22 cellular contexts compared by ENCODE assay signal in the genomic region with DNA sequence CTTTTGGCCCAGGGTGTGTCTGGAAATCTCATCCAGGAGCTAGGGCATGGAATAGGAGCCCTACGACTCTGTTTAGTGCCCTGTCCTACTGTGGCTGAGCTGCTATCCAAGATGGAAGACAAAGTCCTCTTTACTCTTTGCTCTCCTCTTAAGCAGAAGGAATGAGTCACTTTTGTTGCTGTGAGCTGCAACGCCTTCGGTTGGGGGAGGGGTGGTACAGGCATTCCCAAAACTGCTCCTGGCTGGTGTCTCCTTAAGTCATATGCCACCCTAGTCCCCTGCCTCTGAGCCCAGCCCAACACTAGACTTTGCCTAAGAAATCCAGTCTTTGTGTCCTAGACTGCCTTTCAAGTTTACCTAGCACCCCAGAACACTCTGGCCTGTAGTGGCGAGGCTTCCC.
A peak's percentile ranks its signal among the peaks of the same experiment; 100 is the strongest.
DNase-seq lines count a peak whose midpoint lies in the region; ATAC-seq, FAIRE-seq and TF ChIP-seq lines count a peak whose summit lies in the region.
"Had no signal": no experiment of that assay in that cellular context is flagged by ENCODE, and none has a peak within 500 bp of the region (broad histone marks: within the 10 kb centered on the region; RNA-seq: fewer than 3 reads in every experiment).

No MANE protein-coding gene starts in this region.

- H3K79me1 ChIP-seq in H1 (ENCODE audit: low read depth, low read length) (no peaks in the 10 kb centered on the region), mesendoderm (ENCODE audit: low read length) (no peaks in the 10 kb centered on the region)

- H3K4ac ChIP-seq in H1 (replicated peaks; ENCODE audit: insufficient read length, low read depth, low read length) (no peak overlapping the region), mesendoderm (ENCODE audit: low read depth, low read length) (no peak overlapping the region)

- H3K56ac ChIP-seq in H1 (replicated peaks; ENCODE audit: insufficient read length, low read depth, low read length) (no peak overlapping the region), mesendoderm (ENCODE audit: low read length) (no peak overlapping the region)

- H3K4me1 ChIP-seq in NT2/D1 (ENCODE audit: insufficient read depth, insufficient read length) (no peaks in the 10 kb centered on the region), H1 (replicated peaks in 1 of 4; ENCODE audit: control insufficient read depth in 3 of 4, insufficient read depth in 4 of 4, low read length in 3 of 4) (no peaks in the 10 kb centered on the region), mesendoderm (ENCODE audit: control insufficient read depth, low read depth, low read length) (no peaks in the 10 kb centered on the region), transverse colon (no peaks in the 10 kb centered on the region)
- H3K4me1 ChIP-seq: SJCRH30 had no signal

- no peak for TF ChIP-seq EP300 in H1 (IDR thresholded peaks at IDR 0.05; ENCODE audit: borderline replicate concordance in 1 of 2, low read depth in 2 of 2, low read length in 2 of 2)
- TF ChIP-seq EP300 in transverse colon (IDR thresholded peaks at IDR 0.05; ENCODE audit: low read depth): no peak

- no peak for FAIRE-seq in H1 (lab: Jason Lieb, UNC)
- FAIRE-seq: GM12891 had no signal

- no peak overlapping the region for H4K5ac ChIP-seq in H1 (ENCODE audit: insufficient read length, low read depth, low read length)
- H4K5ac ChIP-seq in mesendoderm (ENCODE audit: low read length): no peak overlapping the region

- no peaks in the 10 kb centered on the region for H4K20me1 ChIP-seq in H1 (replicated peaks in 1 of 2; ENCODE audit: control insufficient read depth in 1 of 2, insufficient read depth in 2 of 2, low read length in 2 of 2)

- H3K27me3 ChIP-seq in NT2/D1 (ENCODE audit: insufficient read depth, insufficient read length) (no peaks in the 10 kb centered on the region), H1 (replicated peaks in 1 of 4; ENCODE audit: control insufficient read depth in 3 of 4, extremely low read depth in 1 of 4, insufficient read depth in 3 of 4, low read length in 3 of 4) (no peaks in the 10 kb centered on the region), mesendoderm (ENCODE audit: insufficient read depth, low read length, poor library complexity) (no peaks in the 10 kb centered on the region), transverse colon (no peaks in the 10 kb centered on the region)
- H3K27me3 ChIP-seq: SJCRH30 had no signal

- H2BK5ac ChIP-seq in H1 (ENCODE audit: low read depth, low read length) (no peak overlapping the region; the same call in 1 of the 2 replicates), mesendoderm (ENCODE audit: low read length) (no peak overlapping the region)

- TF ChIP-seq POLR2A in H1 (IDR thresholded peaks at IDR 0.05; ENCODE audit: control extremely low read depth in 1 of 2, low read depth in 2 of 2, low read length in 2 of 2) (no peak), transverse colon (IDR thresholded peaks at IDR 0.05) (no peak)

- H3K4me2 ChIP-seq in H1 (ENCODE audit: insufficient read depth in 1 of 2, low read depth in 2 of 2, low read length in 2 of 2) (no peak overlapping the region), mesendoderm (ENCODE audit: low read length) (no peak overlapping the region)
- H3K4me2 ChIP-seq: PC-9 had no signal

- no peak for ATAC-seq in GM19395 (IDR thresholded peaks at IDR 0.05; ENCODE audit: unreplicated experiment)
- no peak for ATAC-seq in HG03354 (IDR thresholded peaks at IDR 0.05; ENCODE audit: poor library complexity, severe bottlenecking, unreplicated experiment)

- H3K36me3 ChIP-seq in NT2/D1 (ENCODE audit: insufficient read depth, insufficient read length, low read length) (no peaks in the 10 kb centered on the region), H1 (ENCODE audit: control insufficient read depth in 2 of 4, insufficient read depth in 4 of 4, low read length in 3 of 4) (no peaks in the 10 kb centered on the region), mesendoderm (ENCODE audit: control insufficient read depth, insufficient read depth, low read length) (no peaks in the 10 kb centered on the region), transverse colon (no peaks in the 10 kb centered on the region)
- H3K36me3 ChIP-seq: SJCRH30 had no signal

- no peak overlapping the region for H4K8ac ChIP-seq in H1 (ENCODE audit: extremely low read depth, insufficient read depth, low read length)
- no peak overlapping the region for H4K8ac ChIP-seq in mesendoderm (ENCODE audit: low read depth, low read length)

- H3K9me3 ChIP-seq in NT2/D1 (ENCODE audit: insufficient read depth, low read length): no peaks in the 10 kb centered on the region
- H3K9me3 ChIP-seq in H1 (ENCODE audit: insufficient read depth in 2 of 2, low read depth in 1 of 2, low read length in 1 of 2): no peaks in the 10 kb centered on the region
- no peaks in the 10 kb centered on the region for H3K9me3 ChIP-seq in transverse colon
- H3K9me3 ChIP-seq: SJCRH30 had no signal

- peak; percentile 61 for DNase-seq in ELF-1 (ENCODE audit: low read depth, low spot score)
- DNase-seq in NT2/D1 (ENCODE audit: low read depth, low spot score): peak; percentile 8
- DNase-seq in H1 (ENCODE audit: low read depth in 1 of 2, low spot score in 2 of 2): no peak
- DNase-seq in mesendoderm: peak; percentile 47
- DNase-seq in NCI-H226: no peak
- DNase-seq in transverse colon: no peak
- DNase-seq: ACHN, DMS 273 treated with DMSO at 0.1 percent for 48 hours, EL, H7, MV-4-11, NCI-H1417, NCI-H187, NCI-H2107, NCI-H2227 treated with DMSO at 0.1 percent for 48 hours, NCI-H524 treated with DMSO at 0.1 percent for 48 hours, PC-9, SJCRH30 had no signal

- CTCF ChIA-PET in H1 (lab: Charles Lee; ENCODE audit: partially characterized antibody): interaction anchor here (0.5 kb wide), 1 partner anchor 243 kb away, joined by 3 read pairs; no protein-coding TSS in a partner anchor

- H3K23ac ChIP-seq in H1 (ENCODE audit: insufficient read length) (no peak overlapping the region), mesendoderm (ENCODE audit: low read length) (no peak overlapping the region)

- H3K27ac ChIP-seq in H1 (ENCODE audit: low read depth, low read length) (no peak overlapping the region), mesendoderm (ENCODE audit: low read depth, low read length) (no peak overlapping the region), transverse colon (no peak overlapping the region)
- H3K27ac ChIP-seq: C4-2B, PC-9, SJCRH30 had no signal

- H2BK12ac ChIP-seq in H1 (ENCODE audit: low read depth, low read length): 0 out of 2 replicates have a peak overlapping the region, but pooled peaks have one; percentile 50

- H3K4me3 ChIP-seq in NT2/D1 (ENCODE audit: insufficient read length, low read depth) (no peak overlapping the region), H1 (ENCODE audit: extremely low read depth in 1 of 4, insufficient read depth in 2 of 4, low read depth in 3 of 4, low read length in 4 of 4) (no peak overlapping the region), mesendoderm (ENCODE audit: low read length) (no peak overlapping the region), transverse colon (no peak overlapping the region)
- H3K4me3 ChIP-seq: PC-9, SJCRH30 had no signal

- POLR2A ChIA-PET in H1 (lab: Charles Lee; ENCODE audit: partially characterized antibody): no interaction called here

- in situ Hi-C loops in transverse colon (cut with MboI; ENCODE audit: low pct_ligation_motif_present in 1 of 4, low pct_unique_long_range_greater_than_20kb in 1 of 4, low sequenced_read_pairs in 3 of 4): no loop called here

- H2AK5ac ChIP-seq in H1 (ENCODE audit: low read depth, low read length): no peak overlapping the region
- no peak overlapping the region for H2AK5ac ChIP-seq in mesendoderm (ENCODE audit: low read length)

- no peak for TF ChIP-seq RAD21 in H1 (IDR thresholded peaks at IDR 0.05 in 1 of 2, conservative IDR thresholded peaks at IDR 0.05 in 1 of 2; ENCODE audit: low read depth in 2 of 2, low read length in 2 of 2)

- H3K14ac ChIP-seq in H1 (ENCODE audit: insufficient read length): no peak overlapping the region

- TF ChIP-seq CTCF in H1 (IDR thresholded peaks at IDR 0.05; ENCODE audit: control extremely low read depth in 1 of 3, insufficient read depth in 1 of 3, low read depth in 1 of 3, low read length in 3 of 3) (no peak), transverse colon (IDR thresholded peaks at IDR 0.05) (no peak)

- H2BK120ac ChIP-seq in H1 (replicated peaks; ENCODE audit: low read depth, low read length): no peak overlapping the region
- no peak overlapping the region for H2BK120ac ChIP-seq in mesendoderm (ENCODE audit: low read depth, low read length)

- no peak overlapping the region for H3K9ac ChIP-seq in NT2/D1 (ENCODE audit: insufficient read length, low read depth)
- H3K9ac ChIP-seq in H1 (replicated peaks in 1 of 4; ENCODE audit: extremely low read depth in 1 of 4, low read depth in 3 of 4, low read length in 3 of 4): no peak overlapping the region
- no peak overlapping the region for H3K9ac ChIP-seq in mesendoderm (ENCODE audit: low read length)

- 0 out of 2 replicates have a peak overlapping the region, but pooled peaks have one; percentile 82 for H2AFZ ChIP-seq in H1 (ENCODE audit: low read length)
- H2AFZ ChIP-seq: PC-9 had no signal

- no peak overlapping the region for H2BK20ac ChIP-seq in H1 (ENCODE audit: low read length)

- no peak overlapping the region for H2BK15ac ChIP-seq in H1 (ENCODE audit: low read length)
- no peak overlapping the region for H2BK15ac ChIP-seq in mesendoderm (replicated peaks; ENCODE audit: low read depth)

- peak overlapping the region; percentile 19; the same call in 1 of the 2 replicates for H3K18ac ChIP-seq in H1 (ENCODE audit: extremely low read depth, low read length)
- no peak overlapping the region for H3K18ac ChIP-seq in mesendoderm (ENCODE audit: low read length)

- no peaks in the 10 kb centered on the region for H3K23me2 ChIP-seq in H1 (ENCODE audit: low read depth, low read length)

- 84% methylated on average over 4 of the region's 4 CpGs; no CpG with 5 or more reads in 1 of the 2 experiments for WGBS in H1 (ENCODE audit: extremely low coverage in 1 of 2, insufficient coverage in 1 of 2, insufficient read length in 1 of 2, insufficient replicate concordance in 2 of 2, low coverage in 1 of 2, low lambda C conversion rate in 2 of 2, missing lambda C conversion rate in 1 of 2), 2 experiments
- WGBS in mesendoderm (ENCODE audit: extremely low coverage, insufficient coverage, low lambda C conversion rate): no CpG with 5 or more reads among the region's 4 CpGs
- 84% methylated on average over 4 of the region's 4 CpGs; no CpG with 5 or more reads in 1 of the 2 donors for WGBS in transverse colon (ENCODE audit: low coverage in 1 of 2), 2 donors

- no peaks in the 10 kb centered on the region for H3K79me2 ChIP-seq in H1 (ENCODE audit: control insufficient read depth in 1 of 2, insufficient read depth in 2 of 2, low read length in 2 of 2)
- H3K79me2 ChIP-seq in mesendoderm (ENCODE audit: control insufficient read depth, insufficient read depth, low read length): no peaks in the 10 kb centered on the region

- H4K91ac ChIP-seq in H1 (replicated peaks; ENCODE audit: insufficient read length, low read length): no peak overlapping the region

- intact Hi-C loops in transverse colon (cut with DNase I; ENCODE audit: low total_unique reads): no loop called here

TF ChIP-seq in H1, 55 proteins besides CTCF, POLR2A, EP300 and RAD21 (continues in another document):
- no peak for TF ChIP-seq BRCA1 (IDR thresholded peaks at IDR 0.05; ENCODE audit: low read depth, low read length)
- TF ChIP-seq TAF1 (IDR thresholded peaks at IDR 0.05; ENCODE audit: low read depth, low read length): no peak
- TF ChIP-seq ASH2L (IDR thresholded peaks at IDR 0.05; ENCODE audit: low read length): no peak

Comparison
In these comparisons a context has a peak if more than half of its experiments do, and no peak if none do; other contexts are left out.
1. DNase-seq: peak in ELF-1 (single experiment), NT2/D1 (single experiment) and mesendoderm (single experiment); none in H1 (0 of 2), NCI-H226 (single experiment) and transverse colon (single experiment).